16 cellular contexts compared by ENCODE assay signal in genomic region chr1:178781549-178781948, GRCh38.
"Had no signal": no experiment of that assay in that cellular context is flagged by ENCODE, and none has a peak within 500 bp of the region (broad histone marks: within the 10 kb centered on the region; RNA-seq: fewer than 3 reads in every experiment).

No MANE protein-coding gene starts in this region.

- H3K27ac ChIP-seq: coronary artery, heart left ventricle, neural progenitor cell, ovary, prostate gland, testis, transverse colon had no signal

- H3K9me3 Mint-ChIP-seq: naive thymus-derived CD8-positive, alpha-beta T cell; stimulated activated naive CD8-positive, alpha-beta T cell treated with anti-CD3 and anti-CD28 coated beads, Interleukin-15, Interleukin-2, amounts not matched to agents 100 ng/mL and 50 ng/mL, for 24 hours had no signal

- ATAC-seq: heart left ventricle; left colon; naive thymus-derived CD8-positive, alpha-beta T cell had no signal

- H3K4me1 ChIP-seq: heart left ventricle, prostate gland, testis had no signal

- H3K27me3 Mint-ChIP-seq: naive thymus-derived CD8-positive, alpha-beta T cell; stimulated activated naive CD8-positive, alpha-beta T cell treated with anti-CD3 and anti-CD28 coated beads, Interleukin-15, Interleukin-2, amounts not matched to agents 100 ng/mL and 50 ng/mL, for 24 hours had no signal

- H3K9ac ChIP-seq: neural progenitor cell had no signal

- H3K9me3 ChIP-seq: heart left ventricle, ovary, prostate gland, testis, transverse colon had no signal

- DNase-seq: effector CD4-positive, alpha-beta T cell; heart left ventricle; hippocampal formation; left colon; mesendoderm; naive thymus-derived CD8-positive, alpha-beta T cell; nucleus accumbens; ovary; stimulated activated CD4-positive, alpha-beta T cell treated with anti-CD3 and anti-CD28 coated beads, Interleukin-2, amount 100 ng/mL, for 48 hours; testis; transverse colon had no signal

- H3K36me3 ChIP-seq: heart left ventricle, ovary, prostate gland had no signal

- H3K4me3 Mint-ChIP-seq: naive thymus-derived CD8-positive, alpha-beta T cell; neural progenitor cell; stimulated activated naive CD8-positive, alpha-beta T cell treated with anti-CD3 and anti-CD28 coated beads, Interleukin-15, Interleukin-2, amounts not matched to agents 100 ng/mL and 50 ng/mL, for 24 hours had no signal

- H3K4me3 ChIP-seq: coronary artery, heart left ventricle, neural progenitor cell, ovary, prostate gland, smooth muscle cell, testis, transverse colon had no signal

- H3K27me3 ChIP-seq: heart left ventricle, neural progenitor cell, ovary, testis, transverse colon had no signal
